ENCODE assay signal across 18 cellular contexts in genomic region chr21:45145146-45145545, GRCh38.
"Had no signal": no experiment of that assay in that cellular context is flagged by ENCODE, and none has a peak within 500 bp of the region (broad histone marks: within the 10 kb centered on the region; RNA-seq: fewer than 3 reads in every experiment).

No MANE protein-coding gene starts in this region.

- H3K27ac Mint-ChIP-seq: memory B cell; nephron; stimulated activated naive B cell treated with anti-CD40 and anti-IgM and Interleukin-4, amounts not matched to agents 10 μg/mL and 1 μg/mL and 100 μg/mL, for 72 hours; stimulated activated naive CD8-positive, alpha-beta T cell treated with anti-CD3 and anti-CD28 coated beads, Interleukin-15, amount 100 ng/mL, for 72 hours had no signal

- ATAC-seq: esophagus mucosa; heart left ventricle; left lobe of liver; lower lobe of right lung; stimulated activated naive B cell treated with anti-CD40 and anti-IgM and Interleukin-4, amounts not matched to agents 10 μg/mL and 1 μg/mL and 100 μg/mL, for 72 hours; stimulated activated naive CD8-positive, alpha-beta T cell treated with anti-CD3 and anti-CD28 coated beads, Interleukin-15, amount 100 ng/mL, for 72 hours had no signal

- H3K27me3 Mint-ChIP-seq: naive B cell; stimulated activated naive B cell treated with anti-CD40 and anti-IgM and Interleukin-4, amounts not matched to agents 10 μg/mL and 1 μg/mL and 100 μg/mL, for 72 hours; stimulated activated naive CD8-positive, alpha-beta T cell treated with anti-CD3 and anti-CD28 coated beads, Interleukin-15, amount 100 ng/mL, for 72 hours had no signal

- H3K9me3 Mint-ChIP-seq: memory B cell; naive B cell; nephron; stimulated activated naive B cell treated with anti-CD40 and anti-IgM and Interleukin-4, amounts not matched to agents 10 μg/mL and 1 μg/mL and 100 μg/mL, for 72 hours; stimulated activated naive CD8-positive, alpha-beta T cell treated with anti-CD3 and anti-CD28 coated beads, Interleukin-15, amount 100 ng/mL, for 72 hours had no signal

- DNase-seq: colonic mucosa; effector CD8-positive, alpha-beta T cell; hippocampal formation; kidney glomerular epithelial cell; lower lobe of right lung; naive B cell; sigmoid colon; stimulated activated CD4-positive, alpha-beta T cell treated with anti-CD3 and anti-CD28 coated beads, Interleukin-2, amount 100 ng/mL, for 24 hours; stimulated activated CD4-positive, alpha-beta T cell treated with anti-CD3 and anti-CD28 coated beads, Interleukin-4, amount 100 ng/mL, for 4 hours; stimulated activated naive B cell treated with anti-CD40 and anti-IgM and Interleukin-4, amounts not matched to agents 10 μg/mL and 1 μg/mL and 100 μg/mL, for 72 hours; stimulated activated naive CD8-positive, alpha-beta T cell treated with anti-CD3 and anti-CD28 coated beads, Interleukin-15, amount 100 ng/mL, for 72 hours; testis; transverse colon had no signal

- H3K4me3 Mint-ChIP-seq: memory B cell; naive B cell; nephron; stimulated activated naive B cell treated with anti-CD40 and anti-IgM and Interleukin-4, amounts not matched to agents 10 μg/mL and 1 μg/mL and 100 μg/mL, for 72 hours; stimulated activated naive CD8-positive, alpha-beta T cell treated with anti-CD3 and anti-CD28 coated beads, Interleukin-15, amount 100 ng/mL, for 72 hours had no signal
